Comparison of ENCODE assay signal across 10 cellular contexts in the genomic region with DNA sequence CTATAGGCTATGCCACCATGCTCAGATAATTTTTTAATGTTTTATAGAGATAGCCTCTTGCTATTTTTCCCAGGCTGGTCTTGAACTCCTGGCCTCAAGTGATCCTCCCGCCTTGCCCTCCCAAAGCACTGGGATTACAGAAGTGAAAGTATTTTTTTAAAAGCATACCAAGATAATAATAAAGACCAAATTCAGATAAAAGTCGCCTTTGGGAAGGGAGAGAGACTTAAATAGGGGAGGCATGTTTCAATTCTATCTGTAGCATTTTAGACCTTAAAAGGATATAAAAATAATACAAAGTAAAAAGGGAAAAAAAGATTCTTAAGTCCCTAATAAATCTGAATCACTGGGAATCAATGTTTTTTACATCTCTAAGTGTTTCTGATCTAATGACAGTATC.
DNase-seq lines count a peak whose midpoint lies in the region; ATAC-seq and TF ChIP-seq lines count a peak whose summit lies in the region.
"Had no signal": no experiment of that assay in that cellular context is flagged by ENCODE, and none has a peak within 500 bp of the region (broad histone marks: within the 10 kb centered on the region; RNA-seq: fewer than 3 reads in every experiment).

No MANE protein-coding gene starts in this region.

- peaks cover 3 to 56% (median 16%) of the 10 kb centered on the region in 3 donors for H3K4me1 ChIP-seq in gastroesophageal sphincter
- H3K4me1 ChIP-seq in skeletal muscle tissue (ENCODE audit: control insufficient read depth in 3 of 3, insufficient read depth in 3 of 3, low read length in 3 of 3), result peaks cover 34 to 40% (median 37%) of the 10 kb centered on the region in 3 donors

- DNase-seq in activated CD8-positive, alpha-beta memory T cell treated with anti-CD3 and anti-CD28 coated beads, Interleukin-2, amount 10 ng/mL, durations not matched to agents 7 days and 5 days, result no peak
- DNase-seq in activated CD8-positive, alpha-beta memory T cell treated with anti-CD3 and anti-CD28 coated beads, Interleukin-2, amount 50 U/mL, for 48 hours, result no peak
- DNase-seq in T-helper 17 cell, result no peak
- DNase-seq: cerebellar nuclear complex, NCI-H1694 had no signal

- H3K4me1 Mint-ChIP-seq in activated CD8-positive, alpha-beta memory T cell treated with anti-CD3 and anti-CD28 coated beads, Interleukin-2, amount 10 ng/mL, durations not matched to agents 7 days and 5 days, result peaks cover 48% of the 10 kb centered on the region
- H3K4me1 Mint-ChIP-seq in T-helper 17 cell, result peaks cover 55% of the 10 kb centered on the region

- H3K9ac ChIP-seq in skeletal muscle tissue (ENCODE audit: low read depth in 1 of 3, low read length in 3 of 3), result peak overlapping the region; percentile 47 to 82 (median 66)

- H3K27me3 ChIP-seq in gastroesophageal sphincter (no peaks in the 10 kb centered on the region), skeletal muscle tissue (ENCODE audit: control insufficient read depth in 3 of 3, insufficient read depth in 3 of 3, low read length in 3 of 3) (no peaks in the 10 kb centered on the region)

- ATAC-seq in activated CD8-positive, alpha-beta memory T cell treated with anti-CD3 and anti-CD28 coated beads, Interleukin-2, amount 10 ng/mL, durations not matched to agents 7 days and 5 days, result no peak
- ATAC-seq in T-helper 17 cell, result no peak
- ATAC-seq in gastroesophageal sphincter, result no peak
- ATAC-seq in GM18519 (IDR thresholded peaks at IDR 0.05; ENCODE audit: low FRiP score, unreplicated experiment), result no peak
- ATAC-seq in HG03097 (IDR thresholded peaks at IDR 0.05; ENCODE audit: low FRiP score, unreplicated experiment), result no peak
- ATAC-seq in GM19467 (IDR thresholded peaks at IDR 0.05; ENCODE audit: unreplicated experiment), result no peak

- H3K27me3 Mint-ChIP-seq in activated CD8-positive, alpha-beta memory T cell treated with anti-CD3 and anti-CD28 coated beads, Interleukin-2, amount 10 ng/mL, durations not matched to agents 7 days and 5 days, result no peaks in the 10 kb centered on the region
- H3K27me3 Mint-ChIP-seq in T-helper 17 cell, result no peaks in the 10 kb centered on the region

- WGBS in gastroesophageal sphincter (ENCODE audit: low coverage in 1 of 2), 2 donors, result 47 to 67% methylated on average over 1 to 2 of the region's 2 CpGs

- H3K36me3 Mint-ChIP-seq in activated CD8-positive, alpha-beta memory T cell treated with anti-CD3 and anti-CD28 coated beads, Interleukin-2, amount 10 ng/mL, durations not matched to agents 7 days and 5 days, result peaks cover 20% of the 10 kb centered on the region
- no peaks in the 10 kb centered on the region for H3K36me3 Mint-ChIP-seq in T-helper 17 cell (ENCODE audit: low read depth)

- TF ChIP-seq POLR2A in gastroesophageal sphincter (IDR thresholded peaks at IDR 0.05), result no peak

- H3K27ac Mint-ChIP-seq in activated CD8-positive, alpha-beta memory T cell treated with anti-CD3 and anti-CD28 coated beads, Interleukin-2, amount 10 ng/mL, durations not matched to agents 7 days and 5 days, result peak overlapping the region; percentile 53
- H3K27ac Mint-ChIP-seq in T-helper 17 cell, result peak overlapping the region; percentile 96

- peak overlapping the region; percentile 12 for H3K4me3 Mint-ChIP-seq in activated CD8-positive, alpha-beta memory T cell treated with anti-CD3 and anti-CD28 coated beads, Interleukin-2, amount 10 ng/mL, durations not matched to agents 7 days and 5 days
- H3K4me3 Mint-ChIP-seq in T-helper 17 cell, result peak overlapping the region; percentile 86

- no peak overlapping the region for H3K4me3 ChIP-seq in gastroesophageal sphincter
- peak overlapping the region in 1 of 3 donors; percentile 41 for H3K4me3 ChIP-seq in skeletal muscle tissue (ENCODE audit: low read length in 3 of 3)

- peaks cover 0 to 45% of the 10 kb centered on the region in 2 donors for H3K36me3 ChIP-seq in gastroesophageal sphincter
- no peaks in the 10 kb centered on the region for H3K36me3 ChIP-seq in skeletal muscle tissue (ENCODE audit: control insufficient read depth in 3 of 3, insufficient read depth in 3 of 3, low read length in 3 of 3)

- TF ChIP-seq EP300 in gastroesophageal sphincter (IDR thresholded peaks at IDR 0.05), result no peak

- CTCF ChIA-PET in activated CD8-positive, alpha-beta memory T cell treated with anti-CD3 and anti-CD28 coated beads, Interleukin-2, amount 10 ng/mL, durations not matched to agents 7 days and 5 days (lab: Charles Lee), result interaction anchor here (0.9 to 1.8 kb wide), 3 partner anchors 14 to 76 kb away, joined by 3 to 10 read pairs (median 3); no protein-coding TSS in a partner anchor

- no peak for TF ChIP-seq CTCF in gastroesophageal sphincter (IDR thresholded peaks at IDR 0.05)

- peak overlapping the region; percentile 49 to 84 (median 76) for H3K27ac ChIP-seq in gastroesophageal sphincter
- peak overlapping the region; percentile 97 for H3K27ac ChIP-seq in skeletal muscle tissue (ENCODE audit: low read depth, low read length)

- no peaks in the 10 kb centered on the region for H3K9me3 ChIP-seq in T-helper 17 cell (ENCODE audit: control insufficient read depth, low read length, poor library complexity, severe bottlenecking)
- no peaks in the 10 kb centered on the region for H3K9me3 ChIP-seq in gastroesophageal sphincter
- H3K9me3 ChIP-seq in skeletal muscle tissue (ENCODE audit: control insufficient read depth in 3 of 3, low read length in 3 of 3), result no peaks in the 10 kb centered on the region

- H3K9me3 Mint-ChIP-seq in activated CD8-positive, alpha-beta memory T cell treated with anti-CD3 and anti-CD28 coated beads, Interleukin-2, amount 10 ng/mL, durations not matched to agents 7 days and 5 days (ENCODE audit: low read depth), result no peaks in the 10 kb centered on the region
